ENCODE assay signal across 1 cellular context in genomic region chr4:185504098-185505047, GRCh38.
A peak's percentile ranks its signal among the peaks of the same experiment; 100 is the strongest.
TF ChIP-seq lines count a peak whose summit lies in the region.

No MANE protein-coding gene starts in this region.

TF ChIP-seq in HepG2, 621 proteins besides CTCF, POLR2A, EP300 and RAD21 (continued from another document):
- TF ChIP-seq REST (IDR thresholded peaks at IDR 0.05; ENCODE audit: borderline replicate concordance in 1 of 2, low read depth in 1 of 2, low read length in 2 of 2), result no peak
- TF ChIP-seq SIN3A (IDR thresholded peaks at IDR 0.05; ENCODE audit: borderline replicate concordance, low read depth, low read length), result peak; percentile 42; the same call in 1 of the 2 replicates
- no peak for TF ChIP-seq THAP7 (CRISPR knock-in tag; IDR thresholded peaks at IDR 0.05)
- no peak for TF ChIP-seq ZNF563 (CRISPR knock-in tag; IDR thresholded peaks at IDR 0.05)
- no peak for TF ChIP-seq AGO2 (optimal IDR thresholded peaks at IDR 0.05; ENCODE audit: low read depth, low read length)
- no peak for TF ChIP-seq SRY (CRISPR knock-in tag; IDR thresholded peaks at IDR 0.05)
- no peak for TF ChIP-seq ZNF629 (CRISPR knock-in tag; conservative IDR thresholded peaks at IDR 0.05)
- TF ChIP-seq MEF2D (CRISPR knock-in tag; IDR thresholded peaks at IDR 0.05), result peak; percentile 98
- no peak for TF ChIP-seq ZNF205 (CRISPR knock-in tag; IDR thresholded peaks at IDR 0.05)
- no peak for TF ChIP-seq DZIP1 (CRISPR knock-in tag; IDR thresholded peaks at IDR 0.05)
- TF ChIP-seq RAD51 (IDR thresholded peaks at IDR 0.05; ENCODE audit: borderline replicate concordance), result no peak
- TF ChIP-seq NFIC (IDR thresholded peaks at IDR 0.05; ENCODE audit: low read length), result 0 out of 2 replicates have a peak, but pooled peaks have one; percentile 31
- 0 out of 2 replicates have a peak, but pooled peaks have one; percentile 62 for TF ChIP-seq ZKSCAN8 (CRISPR knock-in tag; IDR thresholded peaks at IDR 0.05; ENCODE audit: borderline replicate concordance)
- TF ChIP-seq PHF20 (CRISPR knock-in tag; IDR thresholded peaks at IDR 0.05), result no peak
- TF ChIP-seq ZBTB38 (CRISPR knock-in tag; IDR thresholded peaks at IDR 0.05), result 0 out of 2 replicates have a peak, but pooled peaks have one; percentile 34
- no peak for TF ChIP-seq ZNF709 (CRISPR knock-in tag; IDR thresholded peaks at IDR 0.05)
- no peak for TF ChIP-seq ZNF230 (CRISPR knock-in tag; IDR thresholded peaks at IDR 0.05)
- no peak for TF ChIP-seq ZBTB4 (CRISPR knock-in tag; IDR thresholded peaks at IDR 0.05; ENCODE audit: borderline replicate concordance)
- no peak for TF ChIP-seq ZNF557 (CRISPR knock-in tag; IDR thresholded peaks at IDR 0.05)
- no peak for TF ChIP-seq FOXO4 (CRISPR knock-in tag; conservative IDR thresholded peaks at IDR 0.05)
- no peak for TF ChIP-seq KLF13 (CRISPR knock-in tag; IDR thresholded peaks at IDR 0.05)
- no peak for TF ChIP-seq ZFP90 (CRISPR knock-in tag; IDR thresholded peaks at IDR 0.05; ENCODE audit: borderline replicate concordance)
- TF ChIP-seq ZNF512B (CRISPR knock-in tag; IDR thresholded peaks at IDR 0.05; ENCODE audit: borderline replicate concordance), result no peak
- TF ChIP-seq ZNF766 (CRISPR knock-in tag; IDR thresholded peaks at IDR 0.05; ENCODE audit: borderline replicate concordance), result no peak
- peak; percentile 61; the same call in 1 of the 2 replicates for TF ChIP-seq HIVEP1 (CRISPR knock-in tag; IDR thresholded peaks at IDR 0.05)
- peak; percentile 70 for TF ChIP-seq YY1 (IDR thresholded peaks at IDR 0.05; ENCODE audit: insufficient read depth, insufficient replicate concordance, low read depth, low read length)
- TF ChIP-seq ZNF556 (CRISPR knock-in tag; IDR thresholded peaks at IDR 0.05; ENCODE audit: borderline replicate concordance), result no peak
- TF ChIP-seq SMARCE1 (IDR thresholded peaks at IDR 0.05; ENCODE audit: borderline replicate concordance), result no peak
- no peak for TF ChIP-seq ZNF784 (CRISPR knock-in tag; IDR thresholded peaks at IDR 0.05; ENCODE audit: borderline replicate concordance)
- TF ChIP-seq CCDC6 (CRISPR knock-in tag; IDR thresholded peaks at IDR 0.05), result peak; percentile 64; the same call in 1 of the 2 replicates
- TF ChIP-seq GLMP (CRISPR knock-in tag; IDR thresholded peaks at IDR 0.05; ENCODE audit: borderline replicate concordance), result no peak
- 0 out of 2 replicates have a peak, but pooled peaks have one; percentile 29 for TF ChIP-seq MYPOP (CRISPR knock-in tag; IDR thresholded peaks at IDR 0.05)
- TF ChIP-seq ETV5 (CRISPR knock-in tag; IDR thresholded peaks at IDR 0.05; ENCODE audit: borderline replicate concordance), result no peak; the same call in 1 of the 2 replicates
TF ChIP-seq in HepG2: peak in this region for 152.
